ENCODE assay signal across 10 cellular contexts in the genomic region with DNA sequence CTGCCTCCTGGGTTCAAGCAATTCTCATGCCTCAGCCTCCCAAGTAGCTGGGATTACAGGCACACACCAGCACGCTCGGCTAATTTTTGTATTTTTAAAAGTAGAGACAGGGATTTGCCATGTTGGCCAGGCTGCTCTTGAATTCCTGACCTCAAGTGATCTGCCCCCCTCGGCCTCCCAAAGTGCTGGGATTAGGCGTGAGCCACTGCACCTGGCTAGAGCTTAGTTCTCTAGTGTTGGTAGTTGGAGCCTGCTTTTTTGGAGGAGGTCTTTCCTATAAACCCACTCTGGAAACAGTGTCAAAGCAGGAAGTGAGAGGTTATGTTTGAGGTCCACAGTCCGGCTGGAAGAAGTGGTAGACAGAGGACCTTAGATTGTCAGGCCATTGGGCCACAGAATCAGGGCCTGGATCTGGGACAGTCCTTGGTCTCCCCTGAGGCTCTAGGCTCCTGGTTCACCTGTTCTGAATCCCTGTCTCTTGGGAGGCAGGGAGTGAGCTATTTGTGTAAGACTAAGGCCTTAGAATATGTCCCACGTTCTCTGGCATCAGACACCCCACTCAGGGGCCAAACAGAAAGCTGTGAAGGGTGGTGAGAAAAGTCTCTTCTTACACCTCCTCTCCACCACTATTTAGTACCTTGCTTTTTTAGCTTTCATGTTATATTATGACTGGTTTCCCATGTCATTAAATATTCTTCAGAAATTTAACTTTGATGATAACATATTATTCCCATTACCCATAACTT. TPM values are rescaled to one million over a fixed set of nuclear protein-coding genes. Genes with fewer than 3 reads are reported as not detected.
DNase-seq lines count a peak whose midpoint lies in the region; ATAC-seq and TF ChIP-seq lines count a peak whose summit lies in the region.
"Had no signal": no experiment of that assay in that cellular context is flagged by ENCODE, and none has a peak within 500 bp of the region (broad histone marks: within the 10 kb centered on the region; RNA-seq: fewer than 3 reads in every experiment).

No MANE protein-coding gene starts in this region.

- H3K9me3 ChIP-seq in CD4-positive, alpha-beta T cell (ENCODE audit: control insufficient read depth, low read length) = no peaks in the 10 kb centered on the region
- H3K9me3 ChIP-seq in HEK293 (ENCODE audit: control insufficient read depth, insufficient read depth, low read depth, low read length) = no peaks in the 10 kb centered on the region
- no peaks in the 10 kb centered on the region for H3K9me3 ChIP-seq in osteoblast (ENCODE audit: low read depth, low read length)
- H3K9me3 ChIP-seq: pancreas had no signal

- H4K20me1 ChIP-seq in osteoblast (ENCODE audit: insufficient read depth, low read length) = no peaks in the 10 kb centered on the region

- H3K4me2 ChIP-seq in osteoblast (ENCODE audit: insufficient read depth, low read length) = no peak overlapping the region

- H3K9me3 Mint-ChIP-seq in CD4-positive, alpha-beta T cell = no peaks in the 10 kb centered on the region
- peaks cover 0 to 2% (median 0%) of the 10 kb centered on the region in 5 experiments for H3K9me3 Mint-ChIP-seq in brain

- peaks cover 80% of the 10 kb centered on the region for H3K4me1 Mint-ChIP-seq in CD4-positive, alpha-beta T cell (ENCODE audit: low read depth)
- peaks cover 84% of the 10 kb centered on the region for H3K4me1 Mint-ChIP-seq in brain

- H3K27ac ChIP-seq in CD4-positive, alpha-beta T cell (ENCODE audit: low read depth, low read length) = no peak overlapping the region
- H3K27ac ChIP-seq in HEK293 (ENCODE audit: extremely low read depth, low read depth, low read length) (peak overlapping the region; percentile 29; the same call in 1 of the 2 replicates), osteoblast (ENCODE audit: low read depth, low read length) (no peak overlapping the region)

- no peak for DNase-seq in CD4-positive, alpha-beta T cell
- DNase-seq in osteoblast (ENCODE audit: insufficient read length, low spot score, missing footprints) = no peak
- no peak for DNase-seq in KBM-7
- DNase-seq in HUDEP-2 (lab: John Stamatoyannopoulos, UW; ENCODE audit: unreplicated experiment in 76 of 76) = no peak
- no peak for DNase-seq in HK-2 (ENCODE audit: unreplicated experiment)
- DNase-seq in D341Med (ENCODE audit: low spot score) = no peak
- DNase-seq: stimulated activated CD8-positive, alpha-beta memory T cell treated with anti-CD3 and anti-CD28 coated beads, Interleukin-4, amount 100 ng/mL, for 48 hours had no signal

- peaks cover 14% of the 10 kb centered on the region for H3K36me3 Mint-ChIP-seq in CD4-positive, alpha-beta T cell (ENCODE audit: low read depth)
- no peaks in the 10 kb centered on the region for H3K36me3 Mint-ChIP-seq in brain

- in situ Hi-C loops in KBM-7 (cut with MboI; ENCODE audit: low pct_unique_long_range_greater_than_20kb, low sequenced_read_pairs) = no loop called here

- H3K27me3 ChIP-seq in CD4-positive, alpha-beta T cell (ENCODE audit: control insufficient read depth, insufficient read depth, low read length) = no peaks in the 10 kb centered on the region
- H3K27me3 ChIP-seq in osteoblast (ENCODE audit: insufficient read depth, low read length) = no peaks in the 10 kb centered on the region
- H3K27me3 ChIP-seq: pancreas had no signal

- ATAC-seq in CD4-positive, alpha-beta T cell (ENCODE audit: poor library complexity) = no peak
- ATAC-seq: pancreas had no signal

- H3K27ac Mint-ChIP-seq in CD4-positive, alpha-beta T cell = peak overlapping the region; percentile 99
- H3K27ac Mint-ChIP-seq in brain = peak overlapping the region in 4 of 5 experiments; percentile 69 to 100 (median 91)

- H3K36me3 ChIP-seq in HEK293 (ENCODE audit: control insufficient read depth in 2 of 2, insufficient read depth in 1 of 2, low read length in 2 of 2) (no peaks in the 10 kb centered on the region), osteoblast (ENCODE audit: insufficient read depth, low read length) (no peaks in the 10 kb centered on the region)
- H3K36me3 ChIP-seq: pancreas had no signal

- intact Hi-C loops in CD4-positive, alpha-beta T cell (cut with DNase I, micrococcal nuclease) = loop anchor here in 1 of 2 experiments (1.0 kb wide), 1 partner anchor 31 kb away; no protein-coding TSS in a partner anchor

- peak overlapping the region; percentile 32 for H2AFZ ChIP-seq in osteoblast (ENCODE audit: low read length)

- no peak for TF ChIP-seq CTCF in CD4-positive, alpha-beta T cell (IDR thresholded peaks at IDR 0.05)
- no peak for TF ChIP-seq CTCF in HEK293 (tag by site-specific recombination; IDR thresholded peaks at IDR 0.05)
- no peak for TF ChIP-seq CTCF in brain (conservative IDR thresholded peaks at IDR 0.05)
- no peak for TF ChIP-seq CTCF in osteoblast (IDR thresholded peaks at IDR 0.05; ENCODE audit: extremely low read depth, low read depth, low read length)

- peaks cover 9% of the 10 kb centered on the region for H3K4me1 ChIP-seq in HEK293 (ENCODE audit: control insufficient read depth, insufficient read depth, low read length)
- H3K4me1 ChIP-seq in osteoblast (ENCODE audit: insufficient read depth, low read length) = peaks cover 14% of the 10 kb centered on the region

- H3K79me2 ChIP-seq in osteoblast (ENCODE audit: insufficient read depth, low read length) = no peaks in the 10 kb centered on the region

- H3K27me3 Mint-ChIP-seq in CD4-positive, alpha-beta T cell = no peaks in the 10 kb centered on the region
- H3K27me3 Mint-ChIP-seq in brain = peaks cover 6% of the 10 kb centered on the region

- peak overlapping the region; percentile 52 for H3K4me3 Mint-ChIP-seq in CD4-positive, alpha-beta T cell
- no peak overlapping the region for H3K4me3 Mint-ChIP-seq in brain

- CTCF ChIA-PET in CD4-positive, alpha-beta T cell (lab: Charles Lee) = interaction anchor here (1.1 to 2.2 kb wide), 5 partner anchors 9 to 30 kb away, joined by 4 to 6 read pairs (median 5); no protein-coding TSS in a partner anchor
- CTCF ChIA-PET in HEK293 (lab: Yijun Ruan, JAX) = interaction anchor here (0.6 to 1.7 kb wide), 2 partner anchors 11 to 18 kb away, joined by 3 to 4 read pairs; no protein-coding TSS in a partner anchor

- no peak overlapping the region for H3K4me3 ChIP-seq in HEK293 (ENCODE audit: low read depth, low read length)
- no peak overlapping the region for H3K4me3 ChIP-seq in osteoblast (ENCODE audit: insufficient read depth, low read length)
- H3K4me3 ChIP-seq: pancreas had no signal

- POLR2A ChIA-PET in CD4-positive, alpha-beta T cell (lab: Charles Lee) = interaction anchor here (1.1 to 9.1 kb wide), 6 partner anchors 12 to 33 kb away, joined by 7 to 657 read pairs (median 91); a partner anchor contains a TSS
- POLR2A ChIA-PET in HEK293 (lab: Yijun Ruan, JAX) = interaction anchor here (0.9 to 2.2 kb wide), 4 partner anchors 8 to 207 kb away, joined by 3 to 11 read pairs (median 6); a partner anchor contains a TSS

TF ChIP-seq in HEK293, 187 proteins besides CTCF, POLR2A, EP300 and RAD21:
- TF ChIP-seq GLIS1 (tag by site-specific recombination; IDR thresholded peaks at IDR 0.05) (peak; percentile 50), ZNF266 (tag by site-specific recombination; IDR thresholded peaks at IDR 0.05; ENCODE audit: low read depth) (no peak)

RNA-seq across cellular contexts. Expression of a gene that starts 34.5 kb away (rescaled TPM):
- 100 to 1,000 TPM; 228 to 233 TPM for total RNA-seq in CD4-positive, alpha-beta T cell
- 363 TPM for polyA plus RNA-seq in brain (ENCODE audit: insufficient read depth, low read depth, low replicate concordance)
- 55.7 and 70.7 TPM in 2 replicates for total RNA-seq in osteoblast
